In the genomic region with DNA sequence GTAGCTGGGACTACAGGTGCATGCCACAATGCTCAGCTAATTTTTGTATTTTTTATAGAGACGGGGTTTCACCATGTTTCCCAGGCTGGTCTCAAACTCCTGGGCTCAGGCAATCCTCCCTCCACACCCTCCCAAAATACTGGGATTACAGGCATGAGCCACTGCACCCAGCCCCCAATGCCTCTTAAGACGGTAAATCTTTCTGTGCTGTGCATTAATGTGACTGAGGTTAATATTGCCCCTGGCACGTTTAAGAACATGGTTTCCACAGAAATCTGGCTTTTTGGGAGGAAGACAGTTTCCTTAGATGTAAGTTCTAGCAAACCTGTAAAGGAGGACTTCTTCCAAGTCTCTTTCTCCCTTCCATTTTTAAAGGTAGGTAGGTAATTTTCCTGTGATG, we compare ENCODE assay signal across 24 cellular contexts.
"Had no signal": no experiment of that assay in that cellular context is flagged by ENCODE, and none has a peak within 500 bp of the region (broad histone marks: within the 10 kb centered on the region; RNA-seq: fewer than 3 reads in every experiment).

No MANE protein-coding gene starts in this region.

- H3K36me3 ChIP-seq: stomach, suprapubic skin, thoracic aorta, thyroid gland, tibial artery, tibial nerve, transverse colon, upper lobe of left lung, upper lobe of right lung, uterus, vagina had no signal

- H3K27ac ChIP-seq: stomach, suprapubic skin, testis, thoracic aorta, thyroid gland, tibial artery, tibial nerve, transverse colon, upper lobe of left lung, upper lobe of right lung, uterus, vagina had no signal

- H3K4me1 ChIP-seq: suprapubic skin, testis, tibial artery, tibial nerve, transverse colon, upper lobe of left lung, upper lobe of right lung, uterus, vagina had no signal

- DNase-seq: stimulated activated CD4-positive, alpha-beta T cell treated with anti-CD3 and anti-CD28 coated beads, Interleukin-2, amount 100 ng/mL, for 48 hours; stimulated activated CD4-positive, alpha-beta T cell treated with anti-CD3 and anti-CD28 coated beads, Interleukin-4, amount 100 ng/mL, for 1 hour; stimulated activated CD4-positive, alpha-beta T cell treated with anti-CD3 and anti-CD28 coated beads, Interleukin-4, amount 100 ng/mL, for 24 hours; stimulated activated CD4-positive, alpha-beta T cell treated with anti-CD3 and anti-CD28 coated beads, Interleukin-4, amount 100 ng/mL, for 4 hours; stimulated activated CD8-positive, alpha-beta memory T cell treated with anti-CD3 and anti-CD28 coated beads, Interleukin-4, amount 100 ng/mL, for 48 hours; stimulated activated naive B cell treated with anti-CD40 and anti-IgM and Interleukin-4, amounts not matched to agents 10 μg/mL and 1 μg/mL and 100 μg/mL, for 72 hours; stimulated activated naive CD4-positive, alpha-beta T cell; stimulated activated naive CD4-positive, alpha-beta T cell treated with Interleukin-2 at 50 U/mL for 16 hours; stimulated activated naive CD8-positive, alpha-beta T cell treated with anti-CD3 and anti-CD28 coated beads, Interleukin-15, amount 100 ng/mL, for 72 hours; stimulated activated naive CD8-positive, alpha-beta T cell treated with anti-CD3 and anti-CD28 coated beads, Interleukin-15, Interleukin-2, amounts not matched to agents 100 U/mL and 50 U/mL, for 24 hours; stomach; substantia nigra; testis; thyroid gland; tibial artery; transverse colon; trophoblast cell; upper lobe of left lung; upper lobe of right lung; uterus had no signal

- H3K9me3 ChIP-seq: stomach, suprapubic skin, testis, thoracic aorta, thyroid gland, tibial artery, tibial nerve, transverse colon, upper lobe of left lung, upper lobe of right lung, uterus, vagina had no signal

- H3K4me3 ChIP-seq: stomach, suprapubic skin, testis, thoracic aorta, thyroid gland, tibial artery, tibial nerve, transverse colon, upper lobe of left lung, upper lobe of right lung, uterus, vagina had no signal
